15 cellular contexts compared by ENCODE assay signal in genomic region chr11:35523351-35523768, GRCh38. TPM values are rescaled to one million over a fixed set of nuclear protein-coding genes. Genes with fewer than 3 reads are reported as not detected.
A peak's percentile ranks its signal among the peaks of the same experiment; 100 is the strongest.
DNase-seq lines count a peak whose midpoint lies in the region; ATAC-seq and TF ChIP-seq lines count a peak whose summit lies in the region.
"Had no signal": no experiment of that assay in that cellular context is flagged by ENCODE, and none has a peak within 500 bp of the region (broad histone marks: within the 10 kb centered on the region; RNA-seq: fewer than 3 reads in every experiment).

No MANE protein-coding gene starts in this region.

- TF ChIP-seq CTCF in WI38 (IDR thresholded peaks at IDR 0.05; ENCODE audit: low read depth, low read length) (no peak), hepatocyte (IDR thresholded peaks at IDR 0.05; ENCODE audit: poor library complexity) (no peak), suprapubic skin (IDR thresholded peaks at IDR 0.05) (no peak), endodermal cell (conservative IDR thresholded peaks at IDR 0.05) (no peak)

- no peak overlapping the region for H3K9ac ChIP-seq in endodermal cell (ENCODE audit: extremely low read depth, low read length, poor library complexity, severe bottlenecking)

- H3K9me3 Mint-ChIP-seq in endodermal cell = peaks cover 9% of the 10 kb centered on the region

- H2AFZ ChIP-seq in hepatocyte = no peak overlapping the region

- WGBS in hepatocyte (ENCODE audit: low lambda C conversion rate, missing lambda C conversion rate) = 52% methylated on average over 7 of the region's 7 CpGs
- 18% methylated on average over 7 of the region's 7 CpGs for WGBS in suprapubic skin
- WGBS in endodermal cell (ENCODE audit: insufficient coverage in 1 of 2, insufficient read length in 1 of 2), 2 experiments = 70 to 90% methylated on average over 6 to 7 of the region's 7 CpGs

- no peaks in the 10 kb centered on the region for H3K9me2 ChIP-seq in hepatocyte (replicated peaks; ENCODE audit: insufficient read depth)

- peaks cover 28% of the 10 kb centered on the region for H3K4me1 Mint-ChIP-seq in endodermal cell

- H3K4me2 ChIP-seq in hepatocyte = peak overlapping the region; percentile 92

- DNase-seq in ELR (ENCODE audit: low read depth) (peak; percentile 58), hepatocyte (ENCODE audit: low spot score) (no peak), suprapubic skin (ENCODE audit: low spot score in 2 of 2) (no peak), endodermal cell (no peak), SIG-M5 (lab: John Stamatoyannopoulos, UW) (no peak)
- DNase-seq: activated CD4-positive, alpha-beta T cell treated with anti-CD3 and anti-CD28 coated beads, Interleukin-2, amount 50 U/mL, for 4 hours; activated effector memory CD4-positive, alpha-beta T cell treated with Interleukin-2 at 50 U/mL for 16 hours; mesendoderm; MV-4-11; NCI-H2227 treated with DMSO at 0.1 percent for 48 hours; OCI-M1; stimulated activated CD4-positive, alpha-beta T cell treated with anti-CD3 and anti-CD28 coated beads, Interleukin-1b, Interleukin-23, amount 100 ng/mL, for 48 hours; T-helper 17 cell had no signal

- ATAC-seq in GM19467 (IDR thresholded peaks at IDR 0.05; ENCODE audit: unreplicated experiment) = no peak
- ATAC-seq: T-helper 17 cell had no signal

- peak overlapping the region; percentile 90 for H3K4me3 ChIP-seq in WI38 (ENCODE audit: low read depth, low read length)
- no peak overlapping the region for H3K4me3 ChIP-seq in hepatocyte
- H3K4me3 ChIP-seq in suprapubic skin = no peak overlapping the region
- no peak overlapping the region for H3K4me3 ChIP-seq in endodermal cell (ENCODE audit: low read length)

- no peaks in the 10 kb centered on the region for H4K20me1 ChIP-seq in hepatocyte (ENCODE audit: insufficient read depth, poor library complexity, severe bottlenecking)

- TF ChIP-seq EP300 in suprapubic skin (IDR thresholded peaks at IDR 0.05) = no peak

- H3K4me1 ChIP-seq in hepatocyte (ENCODE audit: insufficient read depth) = peaks cover 21% of the 10 kb centered on the region
- H3K4me1 ChIP-seq in suprapubic skin = peaks cover 35% of the 10 kb centered on the region
- peaks cover 4% of the 10 kb centered on the region for H3K4me1 ChIP-seq in endodermal cell (ENCODE audit: control insufficient read depth, insufficient read depth, low read length)

- H3K36me3 ChIP-seq in hepatocyte (replicated peaks; ENCODE audit: insufficient read depth, low read depth) (no peaks in the 10 kb centered on the region), suprapubic skin (no peaks in the 10 kb centered on the region), endodermal cell (ENCODE audit: control insufficient read depth, insufficient read depth, low read length) (no peaks in the 10 kb centered on the region)

- no peaks in the 10 kb centered on the region for H3K36me3 Mint-ChIP-seq in endodermal cell (ENCODE audit: low read depth)

- H3K27ac ChIP-seq in hepatocyte (peak overlapping the region; percentile 26), suprapubic skin (peak overlapping the region; percentile 64), endodermal cell (ENCODE audit: low read depth, low read length) (no peak overlapping the region)

- H3K9me3 ChIP-seq in hepatocyte (ENCODE audit: low read depth) = no peaks in the 10 kb centered on the region
- H3K9me3 ChIP-seq in suprapubic skin = no peaks in the 10 kb centered on the region
- H3K9me3 ChIP-seq in endodermal cell (ENCODE audit: control insufficient read depth, low read length) = peaks cover 8% of the 10 kb centered on the region

- no peaks in the 10 kb centered on the region for H3K79me2 ChIP-seq in hepatocyte

- no peak overlapping the region for H3K27ac Mint-ChIP-seq in endodermal cell
- H3K27ac Mint-ChIP-seq: T-helper 17 cell had no signal

- TF ChIP-seq POLR2A in suprapubic skin (IDR thresholded peaks at IDR 0.05) = no peak

- peaks cover 55% of the 10 kb centered on the region for H3K27me3 Mint-ChIP-seq in endodermal cell (ENCODE audit: insufficient read depth)

- H3K4me3 Mint-ChIP-seq in endodermal cell = no peak overlapping the region
- H3K4me3 Mint-ChIP-seq: T-helper 17 cell had no signal

- H3K27me3 ChIP-seq in hepatocyte (no peaks in the 10 kb centered on the region), suprapubic skin (peaks cover 17% of the 10 kb centered on the region), endodermal cell (ENCODE audit: control insufficient read depth, insufficient read depth, low read length, poor library complexity, severe bottlenecking) (peaks cover 25% of the 10 kb centered on the region)

RNA-seq across cellular contexts. Expression of gene PAMR1, which starts 2.1 kb away (rescaled TPM):
- 24.8 and 31.1 TPM in 2 replicates for total RNA-seq in hepatocyte
- polyA plus RNA-seq in hepatocyte = 26.3 and 35.2 TPM in 2 replicates
- 10 to 100 TPM; 13.3 to 25.8 (median 14.6) TPM for total RNA-seq in suprapubic skin
- 10 to 100 TPM; 55.3 to 79.0 TPM for total RNA-seq in endodermal cell
- polyA plus RNA-seq in endodermal cell (2013, experiment 1 of 2) = 13.7 TPM
- 14.2 TPM for polyA plus RNA-seq in endodermal cell (2013, experiment 2 of 2)
- total RNA-seq: T-helper 17 cell had no signal
